In genomic region chr1:170872663-170873062, GRCh38 we compare ENCODE assay signal across 17 cellular contexts.
DNase-seq lines count a peak whose midpoint lies in the region; ATAC-seq, FAIRE-seq and TF ChIP-seq lines count a peak whose summit lies in the region.
"Had no signal": no experiment of that assay in that cellular context is flagged by ENCODE, and none has a peak within 500 bp of the region (broad histone marks: within the 10 kb centered on the region; RNA-seq: fewer than 3 reads in every experiment).

No MANE protein-coding gene starts in this region.

- H3K27me3 ChIP-seq in upper lobe of right lung: no peaks in the 10 kb centered on the region
- H3K27me3 ChIP-seq: heart left ventricle, upper lobe of left lung had no signal

- ATAC-seq in GM19043 (IDR thresholded peaks at IDR 0.05; ENCODE audit: low read depth, unreplicated experiment) (peak; percentile 79), GM21825 (IDR thresholded peaks at IDR 0.05; ENCODE audit: unreplicated experiment) (peak; percentile 89), HG03432 (IDR thresholded peaks at IDR 0.05; ENCODE audit: unreplicated experiment) (peak; percentile 96), upper lobe of right lung (no peak), esophagus mucosa (no peak), left lobe of liver (no peak)
- ATAC-seq: activated CD8-positive, alpha-beta T cell treated with anti-CD3 and anti-CD28 coated beads for 36 hours; left colon had no signal

- H3K36me3 ChIP-seq in upper lobe of right lung: no peaks in the 10 kb centered on the region
- H3K36me3 ChIP-seq: heart left ventricle, upper lobe of left lung had no signal

- no peaks in the 10 kb centered on the region for H3K9me3 ChIP-seq in upper lobe of right lung
- H3K9me3 ChIP-seq: heart left ventricle, upper lobe of left lung had no signal

- peak; percentile 53 for DNase-seq in pons (ENCODE audit: low spot score)
- no peak for DNase-seq in upper lobe of right lung
- no peak for DNase-seq in frontal cortex (ENCODE audit: low spot score in 2 of 2)
- no peak for DNase-seq in left lobe of liver (ENCODE audit: low spot score)
- DNase-seq: activated CD8-positive, alpha-beta T cell treated with anti-CD3 and anti-CD28 coated beads for 36 hours; activated gamma-delta T cell; Calu3; heart left ventricle; left colon; NCI-H226; upper lobe of left lung had no signal

- H3K4me1 ChIP-seq in upper lobe of right lung: peaks cover 5% of the 10 kb centered on the region
- H3K4me1 ChIP-seq: upper lobe of left lung had no signal

- no peak overlapping the region for H3K27ac ChIP-seq in upper lobe of right lung
- H3K27ac ChIP-seq: RWPE1, upper lobe of left lung had no signal

- H3K4me3 ChIP-seq in upper lobe of right lung: no peak overlapping the region
- H3K4me3 ChIP-seq: heart left ventricle, upper lobe of left lung had no signal

- TF ChIP-seq CTCF in upper lobe of right lung (IDR thresholded peaks at IDR 0.05): no peak

- no peak for FAIRE-seq in frontal cortex (lab: Jason Lieb, UNC)
- FAIRE-seq: bronchial epithelial cell had no signal

- intact Hi-C loops in upper lobe of right lung (cut with DNase I): no loop called here

Comparison
In these comparisons a context has a peak if more than half of its experiments do, and no peak if none do; other contexts are left out.
1. ATAC-seq: peak in GM19043 (single experiment), GM21825 (single experiment) and HG03432 (single experiment); none in upper lobe of right lung (single experiment), esophagus mucosa (single experiment) and left lobe of liver (single experiment).